In genomic region chr5:134610715-134611114, GRCh38 we compare ENCODE assay signal across 11 cellular contexts.
"Had no signal": no experiment of that assay in that cellular context is flagged by ENCODE, and none has a peak within 500 bp of the region (broad histone marks: within the 10 kb centered on the region; RNA-seq: fewer than 3 reads in every experiment).

No MANE protein-coding gene starts in this region.

- H3K27ac ChIP-seq: sigmoid colon, SJSA1, spleen had no signal

- H3K4me3 Mint-ChIP-seq: activated B cell treated with CpG ODN at 0.5 μM for 24 hours; nephron; T-helper 2 cell treated with Interferon-gamma antibody and Interleukin-4, amounts not matched to agents 5 μg/mL and 100 μg/mL, for 36 hours had no signal

- DNase-seq: activated B cell treated with CpG ODN at 0.5 μM for 24 hours, hippocampal formation, left ventricle myocardium superior, mesendoderm, occipital lobe, sigmoid colon, spleen had no signal

- H3K4me1 Mint-ChIP-seq: activated B cell treated with CpG ODN at 0.5 μM for 24 hours, nephron had no signal

- ATAC-seq: esophagus mucosa, left ventricle myocardium superior had no signal

- H3K4me1 ChIP-seq: sigmoid colon, SJSA1, spleen had no signal

- H3K9me3 ChIP-seq: sigmoid colon, SJSA1, spleen had no signal

- H3K27ac Mint-ChIP-seq: T-helper 2 cell treated with Interferon-gamma antibody and Interleukin-4, amounts not matched to agents 5 μg/mL and 100 μg/mL, for 36 hours had no signal

- H3K9me3 Mint-ChIP-seq: activated B cell treated with CpG ODN at 0.5 μM for 24 hours; nephron; T-helper 2 cell treated with Interferon-gamma antibody and Interleukin-4, amounts not matched to agents 5 μg/mL and 100 μg/mL, for 36 hours had no signal

- H3K4me3 ChIP-seq: sigmoid colon, SJSA1, spleen had no signal

- H3K27me3 Mint-ChIP-seq: activated B cell treated with CpG ODN at 0.5 μM for 24 hours had no signal

- H3K27me3 ChIP-seq: sigmoid colon, SJSA1, spleen had no signal
